Comparison of ENCODE assay signal across 2 cellular contexts in genomic region chr5:51373880-51374523, GRCh38.
TF ChIP-seq lines count a peak whose summit lies in the region.

No MANE protein-coding gene starts in this region.

TF ChIP-seq in SK-N-SH, 30 proteins besides CTCF, POLR2A, EP300 and RAD21 (continued from another document):
- TF ChIP-seq RFX5 (IDR thresholded peaks at IDR 0.05; ENCODE audit: low read length) = 0 out of 2 replicates have a peak, but pooled peaks have one; percentile 18
- peak; percentile 58; the same call in 1 of the 2 replicates for TF ChIP-seq SMC3 (IDR thresholded peaks at IDR 0.05; ENCODE audit: low read depth, low read length)
- TF ChIP-seq USF1 (IDR thresholded peaks at IDR 0.05; ENCODE audit: borderline replicate concordance, low read depth) = no peak
TF ChIP-seq in SK-N-SH: peak in this region for 7.

TF ChIP-seq in neural cell, 6 proteins besides CTCF, POLR2A, EP300 and RAD21 (continued from another document):
- TF ChIP-seq, protein P1, sequence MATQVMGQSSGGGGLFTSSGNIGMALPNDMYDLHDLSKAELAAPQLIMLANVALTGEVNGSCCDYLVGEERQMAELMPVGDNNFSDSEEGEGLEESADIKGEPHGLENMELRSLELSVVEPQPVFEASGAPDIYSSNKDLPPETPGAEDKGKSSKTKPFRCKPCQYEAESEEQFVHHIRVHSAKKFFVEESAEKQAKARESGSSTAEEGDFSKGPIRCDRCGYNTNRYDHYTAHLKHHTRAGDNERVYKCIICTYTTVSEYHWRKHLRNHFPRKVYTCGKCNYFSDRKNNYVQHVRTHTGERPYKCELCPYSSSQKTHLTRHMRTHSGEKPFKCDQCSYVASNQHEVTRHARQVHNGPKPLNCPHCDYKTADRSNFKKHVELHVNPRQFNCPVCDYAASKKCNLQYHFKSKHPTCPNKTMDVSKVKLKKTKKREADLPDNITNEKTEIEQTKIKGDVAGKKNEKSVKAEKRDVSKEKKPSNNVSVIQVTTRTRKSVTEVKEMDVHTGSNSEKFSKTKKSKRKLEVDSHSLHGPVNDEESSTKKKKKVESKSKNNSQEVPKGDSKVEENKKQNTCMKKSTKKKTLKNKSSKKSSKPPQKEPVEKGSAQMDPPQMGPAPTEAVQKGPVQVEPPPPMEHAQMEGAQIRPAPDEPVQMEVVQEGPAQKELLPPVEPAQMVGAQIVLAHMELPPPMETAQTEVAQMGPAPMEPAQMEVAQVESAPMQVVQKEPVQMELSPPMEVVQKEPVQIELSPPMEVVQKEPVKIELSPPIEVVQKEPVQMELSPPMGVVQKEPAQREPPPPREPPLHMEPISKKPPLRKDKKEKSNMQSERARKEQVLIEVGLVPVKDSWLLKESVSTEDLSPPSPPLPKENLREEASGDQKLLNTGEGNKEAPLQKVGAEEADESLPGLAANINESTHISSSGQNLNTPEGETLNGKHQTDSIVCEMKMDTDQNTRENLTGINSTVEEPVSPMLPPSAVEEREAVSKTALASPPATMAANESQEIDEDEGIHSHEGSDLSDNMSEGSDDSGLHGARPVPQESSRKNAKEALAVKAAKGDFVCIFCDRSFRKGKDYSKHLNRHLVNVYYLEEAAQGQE (IDR thresholded peaks at IDR 0.05; ENCODE audit: borderline replicate concordance) = no peak
- TF ChIP-seq MXI1 (conservative IDR thresholded peaks at IDR 0.05; ENCODE audit: poor library complexity, severe bottlenecking) (no peak), SMC3 (conservative IDR thresholded peaks at IDR 0.05; ENCODE audit: poor library complexity) (peak; percentile 19)
